ENCODE assay signal across 26 cellular contexts in genomic region chr22:36143066-36143815, GRCh38. TPM values are rescaled to one million over a fixed set of nuclear protein-coding genes. Genes with fewer than 3 reads are reported as not detected.
A peak's percentile ranks its signal among the peaks of the same experiment; 100 is the strongest.
DNase-seq lines count a peak whose midpoint lies in the region; ATAC-seq and TF ChIP-seq lines count a peak whose summit lies in the region.
"Had no signal": no experiment of that assay in that cellular context is flagged by ENCODE, and none has a peak within 500 bp of the region (broad histone marks: within the 10 kb centered on the region; RNA-seq: fewer than 3 reads in every experiment).

No MANE protein-coding gene starts in this region.

- H3K27ac Mint-ChIP-seq in activated CD8-positive, alpha-beta T cell treated with anti-CD3 and anti-CD28 coated beads for 36 hours: peak overlapping the region; percentile 12
- H3K27ac Mint-ChIP-seq in activated CD8-positive, alpha-beta T cell treated with anti-CD3 and anti-CD28 coated beads, Interleukin-2, amount 10 ng/mL, durations not matched to agents 7 days and 5 days: no peak overlapping the region
- H3K27ac Mint-ChIP-seq in natural killer cell treated with Interleukin-12 subunit alpha and Interleukin-12 subunit beta and Interleukin-15 and Interleukin-18, amount 100 ng/mL, for 72 hours: peak overlapping the region in 1 of 2 donors; percentile 42
- H3K27ac Mint-ChIP-seq: T-helper 2 cell treated with Interferon-gamma antibody and Interleukin-4, amounts not matched to agents 5 μg/mL and 100 μg/mL, for 36 hours had no signal

- H3K9ac ChIP-seq in NT2/D1 (ENCODE audit: insufficient read length, low read depth): peak overlapping the region; percentile 32

- H3K36me3 Mint-ChIP-seq in activated CD8-positive, alpha-beta T cell treated with anti-CD3 and anti-CD28 coated beads for 36 hours (ENCODE audit: low read depth): peaks cover 20% of the 10 kb centered on the region
- peaks cover 61% of the 10 kb centered on the region for H3K36me3 Mint-ChIP-seq in activated CD8-positive, alpha-beta T cell treated with anti-CD3 and anti-CD28 coated beads, Interleukin-2, amount 10 ng/mL, durations not matched to agents 7 days and 5 days (ENCODE audit: low read depth)
- H3K36me3 Mint-ChIP-seq in natural killer cell treated with Interleukin-12 subunit alpha and Interleukin-12 subunit beta and Interleukin-15 and Interleukin-18, amount 100 ng/mL, for 72 hours: peaks cover 13% of the 10 kb centered on the region

- intact Hi-C loops in activated CD8-positive, alpha-beta T cell treated with anti-CD3 and anti-CD28 coated beads for 36 hours (cut with micrococcal nuclease): no loop called here
- intact Hi-C loops in psoas muscle (cut with DNase I): loop anchor here in 1 of 2 donors (5.0 to 10.0 kb wide), 2 partner anchors 82 to 144 kb away; no protein-coding TSS in a partner anchor

- peaks cover 18% of the 10 kb centered on the region for H3K4me1 Mint-ChIP-seq in activated CD8-positive, alpha-beta T cell treated with anti-CD3 and anti-CD28 coated beads for 36 hours (ENCODE audit: low read depth)
- H3K4me1 Mint-ChIP-seq in activated CD8-positive, alpha-beta T cell treated with anti-CD3 and anti-CD28 coated beads, Interleukin-2, amount 10 ng/mL, durations not matched to agents 7 days and 5 days (ENCODE audit: low read depth): peaks cover 7% of the 10 kb centered on the region
- H3K4me1 Mint-ChIP-seq in natural killer cell treated with Interleukin-12 subunit alpha and Interleukin-12 subunit beta and Interleukin-15 and Interleukin-18, amount 100 ng/mL, for 72 hours (ENCODE audit: low read depth in 2 of 2): peaks cover 0 to 32% of the 10 kb centered on the region in 2 donors

- POLR2A ChIA-PET in activated CD8-positive, alpha-beta T cell treated with anti-CD3 and anti-CD28 coated beads for 36 hours (lab: Charles Lee): interaction anchor here (1.6 kb wide), 1 partner anchor 11 kb away, joined by 3 read pairs; no protein-coding TSS in a partner anchor
- POLR2A ChIA-PET in activated CD8-positive, alpha-beta T cell treated with anti-CD3 and anti-CD28 coated beads, Interleukin-2, amount 10 ng/mL, durations not matched to agents 7 days and 5 days (lab: Charles Lee): no interaction called here

- H3K4me3 ChIP-seq in NT2/D1 (ENCODE audit: insufficient read length, low read depth): no peak overlapping the region
- no peak overlapping the region for H3K4me3 ChIP-seq in effector memory CD4-positive, alpha-beta T cell (ENCODE audit: insufficient read depth, low read depth, low read length, poor library complexity, severe bottlenecking)
- H3K4me3 ChIP-seq in psoas muscle: no peak overlapping the region
- H3K4me3 ChIP-seq: coronary artery, esophagus squamous epithelium, hepatocyte, prostate gland, tibial nerve had no signal

- 73 to 80% (median 76%) methylated on average over 5 of the region's 5 CpGs for WGBS in psoas muscle, 3 donors

- H3K27me3 ChIP-seq in NT2/D1 (ENCODE audit: insufficient read depth, insufficient read length): no peaks in the 10 kb centered on the region
- H3K27me3 ChIP-seq in effector memory CD4-positive, alpha-beta T cell (replicated peaks; ENCODE audit: control insufficient read depth, insufficient read depth, low read length, poor library complexity, severe bottlenecking): no peaks in the 10 kb centered on the region
- H3K27me3 ChIP-seq in psoas muscle (ENCODE audit: insufficient read depth in 3 of 3, low read length in 2 of 3): no peaks in the 10 kb centered on the region
- H3K27me3 ChIP-seq: esophagus squamous epithelium, hepatocyte, tibial nerve had no signal

- H3K4me1 ChIP-seq in NT2/D1 (ENCODE audit: insufficient read depth, insufficient read length) (peaks cover 3% of the 10 kb centered on the region), psoas muscle (peaks cover 4% of the 10 kb centered on the region)
- no peaks in the 10 kb centered on the region for H3K4me1 ChIP-seq in effector memory CD4-positive, alpha-beta T cell (ENCODE audit: control insufficient read depth, insufficient read depth, low read length, poor library complexity, severe bottlenecking)
- H3K4me1 ChIP-seq: prostate gland had no signal

- no peak for ATAC-seq in activated CD8-positive, alpha-beta T cell treated with anti-CD3 and anti-CD28 coated beads for 36 hours
- ATAC-seq in activated CD8-positive, alpha-beta T cell treated with anti-CD3 and anti-CD28 coated beads, Interleukin-2, amount 10 ng/mL, durations not matched to agents 7 days and 5 days: no peak
- ATAC-seq in natural killer cell treated with Interleukin-12 subunit alpha and Interleukin-12 subunit beta and Interleukin-15 and Interleukin-18, amount 100 ng/mL, for 72 hours: no peak
- no peak for ATAC-seq in HG03280 (IDR thresholded peaks at IDR 0.05; ENCODE audit: unreplicated experiment)
- no peak for ATAC-seq in psoas muscle
- ATAC-seq: left colon had no signal

- TF ChIP-seq CTCF in activated CD8-positive, alpha-beta T cell treated with anti-CD3 and anti-CD28 coated beads for 36 hours (IDR thresholded peaks at IDR 0.05): no peak
- no peak for TF ChIP-seq CTCF in psoas muscle (IDR thresholded peaks at IDR 0.05)

- CTCF ChIA-PET in activated CD8-positive, alpha-beta T cell treated with anti-CD3 and anti-CD28 coated beads for 36 hours (lab: Charles Lee): interaction anchor here (0.8 to 9.3 kb wide), 7 partner anchors 9 to 94 kb away, joined by 3 to 115 read pairs (median 3); partner anchors contain the start of gene APOL3
- CTCF ChIA-PET in activated CD8-positive, alpha-beta T cell treated with anti-CD3 and anti-CD28 coated beads, Interleukin-2, amount 10 ng/mL, durations not matched to agents 7 days and 5 days (lab: Charles Lee): interaction anchor here (1.6 to 8.7 kb wide), 3 partner anchors 36 to 78 kb away, joined by 5 to 118 read pairs (median 8); no protein-coding TSS in a partner anchor

- no peak for DNase-seq in activated CD8-positive, alpha-beta T cell treated with anti-CD3 and anti-CD28 coated beads for 36 hours
- DNase-seq in activated CD8-positive, alpha-beta T cell treated with anti-CD3 and anti-CD28 coated beads, Interleukin-2, amount 10 ng/mL, durations not matched to agents 7 days and 5 days: no peak
- DNase-seq in NT2/D1 (ENCODE audit: low read depth, low spot score) (no peak), NCI-H1105 (lab: John Stamatoyannopoulos, UW) (no peak), psoas muscle (no peak)
- no peak for DNase-seq in effector memory CD4-positive, alpha-beta T cell
- peak; percentile 40 for DNase-seq in natural killer cell treated with Interleukin-12 subunit alpha and Interleukin-12 subunit beta and Interleukin-15 and Interleukin-18, amount 100 ng/mL, for 72 hours (ENCODE audit: low spot score)
- DNase-seq: activated CD4-positive, alpha-beta T cell treated with anti-CD3 and anti-CD28 coated beads, Interleukin-2, amount 50 U/mL, for 4 hours; activated gamma-delta T cell treated with Interleukin-2 at 50 U/mL for 16 hours; anterior cingulate cortex; CD4-positive, CD25-positive, alpha-beta regulatory T cell; esophagus squamous epithelium; left colon; mesenchymal stem cell; MV-4-11; nucleus accumbens had no signal

- no peaks in the 10 kb centered on the region for H3K36me3 ChIP-seq in NT2/D1 (ENCODE audit: insufficient read depth, insufficient read length, low read length)
- H3K36me3 ChIP-seq in effector memory CD4-positive, alpha-beta T cell (ENCODE audit: control insufficient read depth, insufficient read depth, low read length): peaks cover 71% of the 10 kb centered on the region
- H3K36me3 ChIP-seq in psoas muscle (ENCODE audit: insufficient read depth in 1 of 2, low read depth in 1 of 2): peaks cover 0 to 27% of the 10 kb centered on the region in 2 donors

- H3K9me3 ChIP-seq in NT2/D1 (ENCODE audit: insufficient read depth, low read length): no peaks in the 10 kb centered on the region
- no peaks in the 10 kb centered on the region for H3K9me3 ChIP-seq in effector memory CD4-positive, alpha-beta T cell (ENCODE audit: control insufficient read depth, low read length)
- H3K9me3 ChIP-seq in psoas muscle: no peaks in the 10 kb centered on the region
- H3K9me3 ChIP-seq: esophagus squamous epithelium, prostate gland, tibial nerve had no signal

- H3K4me3 Mint-ChIP-seq in activated CD8-positive, alpha-beta T cell treated with anti-CD3 and anti-CD28 coated beads for 36 hours: no peak overlapping the region
- no peak overlapping the region for H3K4me3 Mint-ChIP-seq in activated CD8-positive, alpha-beta T cell treated with anti-CD3 and anti-CD28 coated beads, Interleukin-2, amount 10 ng/mL, durations not matched to agents 7 days and 5 days
- no peak overlapping the region for H3K4me3 Mint-ChIP-seq in natural killer cell treated with Interleukin-12 subunit alpha and Interleukin-12 subunit beta and Interleukin-15 and Interleukin-18, amount 100 ng/mL, for 72 hours
- H3K4me3 Mint-ChIP-seq: CD4-positive, CD25-positive, alpha-beta regulatory T cell; T-helper 2 cell treated with Interferon-gamma antibody and Interleukin-4, amounts not matched to agents 5 μg/mL and 100 μg/mL, for 36 hours had no signal

- H3K9me3 Mint-ChIP-seq in activated CD8-positive, alpha-beta T cell treated with anti-CD3 and anti-CD28 coated beads for 36 hours: no peaks in the 10 kb centered on the region
- no peaks in the 10 kb centered on the region for H3K9me3 Mint-ChIP-seq in activated CD8-positive, alpha-beta T cell treated with anti-CD3 and anti-CD28 coated beads, Interleukin-2, amount 10 ng/mL, durations not matched to agents 7 days and 5 days (ENCODE audit: insufficient read depth)
- no peaks in the 10 kb centered on the region for H3K9me3 Mint-ChIP-seq in natural killer cell treated with Interleukin-12 subunit alpha and Interleukin-12 subunit beta and Interleukin-15 and Interleukin-18, amount 100 ng/mL, for 72 hours
- H3K9me3 Mint-ChIP-seq: CD4-positive, CD25-positive, alpha-beta regulatory T cell; T-helper 2 cell treated with Interferon-gamma antibody and Interleukin-4, amounts not matched to agents 5 μg/mL and 100 μg/mL, for 36 hours had no signal

- peak overlapping the region; percentile 25 for H3K27ac ChIP-seq in effector memory CD4-positive, alpha-beta T cell (ENCODE audit: insufficient read depth, low read length, poor library complexity, severe bottlenecking)
- H3K27ac ChIP-seq in psoas muscle: no peak overlapping the region
- H3K27ac ChIP-seq: esophagus squamous epithelium, hepatocyte, prostate gland, tibial nerve, VCaP had no signal

- no peaks in the 10 kb centered on the region for H3K27me3 Mint-ChIP-seq in activated CD8-positive, alpha-beta T cell treated with anti-CD3 and anti-CD28 coated beads for 36 hours
- H3K27me3 Mint-ChIP-seq in activated CD8-positive, alpha-beta T cell treated with anti-CD3 and anti-CD28 coated beads, Interleukin-2, amount 10 ng/mL, durations not matched to agents 7 days and 5 days (ENCODE audit: low read depth): no peaks in the 10 kb centered on the region
- no peaks in the 10 kb centered on the region for H3K27me3 Mint-ChIP-seq in natural killer cell treated with Interleukin-12 subunit alpha and Interleukin-12 subunit beta and Interleukin-15 and Interleukin-18, amount 100 ng/mL, for 72 hours
- H3K27me3 Mint-ChIP-seq: CD4-positive, CD25-positive, alpha-beta regulatory T cell had no signal

RNA-seq across cellular contexts. Expression of gene APOL3, which starts 17.3 kb away (rescaled TPM):
- total RNA-seq in activated CD8-positive, alpha-beta T cell treated with anti-CD3 and anti-CD28 coated beads for 36 hours: 10 to 100 TPM; 44.5 to 46.7 TPM
- 10 to 100 TPM; 77.1 to 80.2 TPM for total RNA-seq in activated CD8-positive, alpha-beta T cell treated with anti-CD3 and anti-CD28 coated beads, Interleukin-2, amount 10 ng/mL, durations not matched to agents 7 days and 5 days
- total RNA-seq in natural killer cell treated with Interleukin-12 subunit alpha and Interleukin-12 subunit beta and Interleukin-15 and Interleukin-18, amount 100 ng/mL, for 72 hours: 100 to 1,000 TPM in 1 of 2 donors, 10 to 100 TPM in 1; 79.8 to 169 TPM
- 10 to 100 TPM; 15.1 to 24.1 (median 18.3) TPM for total RNA-seq in psoas muscle
- polyA plus RNA-seq in psoas muscle: 10 to 100 TPM; 11.1 to 16.3 (median 15.1) TPM

RNA-seq across cellular contexts. Expression of gene APOL4, which starts 58.4 kb away (rescaled TPM):
- total RNA-seq in activated CD8-positive, alpha-beta T cell treated with anti-CD3 and anti-CD28 coated beads for 36 hours: under 1 TPM; 0.18 TPM
- 1 to 10 TPM; 6.9 to 8.5 TPM for total RNA-seq in activated CD8-positive, alpha-beta T cell treated with anti-CD3 and anti-CD28 coated beads, Interleukin-2, amount 10 ng/mL, durations not matched to agents 7 days and 5 days
- 1 to 10 TPM in 1 of 2 donors, under 1 TPM in 1; 0.64 to 1.5 TPM for total RNA-seq in natural killer cell treated with Interleukin-12 subunit alpha and Interleukin-12 subunit beta and Interleukin-15 and Interleukin-18, amount 100 ng/mL, for 72 hours
- total RNA-seq in psoas muscle: 1 to 10 TPM in 3 of 4 donors, under 1 TPM in 1; 0.86 to 6.8 (median 2.5) TPM
- 1 to 10 TPM; 1.1 to 2.1 (median 1.6) TPM for polyA plus RNA-seq in psoas muscle
- total RNA-seq: A172; CD4-positive, CD25-positive, alpha-beta regulatory T cell; NCI-H460; OCI-LY7 had no signal
- polyA plus RNA-seq: CD4-positive, CD25-positive, alpha-beta regulatory T cell had no signal
